ENCODE assay signal across 1 cellular context in genomic region chr12:56321027-56321426, GRCh38.
A peak's percentile ranks its signal among the peaks of the same experiment; 100 is the strongest.
TF ChIP-seq lines count a peak whose summit lies in the region.

No MANE protein-coding gene starts in this region.

TF ChIP-seq in K562, 482 proteins besides CTCF, POLR2A, EP300 and RAD21:
- TF ChIP-seq FOSL1 (tag; conservative IDR thresholded peaks at IDR 0.05), result peak; percentile 26; the same call in 1 of the 2 replicates
- TF ChIP-seq ZNF316 (IDR thresholded peaks at IDR 0.05), result 0 out of 2 replicates have a peak, but pooled peaks have one; percentile 4
- TF ChIP-seq ZNF384 (IDR thresholded peaks at IDR 0.05; ENCODE audit: low read depth, low read length), result peak; percentile 61
- 0 out of 2 replicates have a peak, but pooled peaks have one; percentile 27 for TF ChIP-seq CEBPG (CRISPR knock-in tag; IDR thresholded peaks at IDR 0.05)
- peak in 1 of 2 experiments; percentile 87; a peak in 2 of 4 replicates for TF ChIP-seq CEBPG (tag; conservative IDR thresholded peaks at IDR 0.05 in 1 of 2, IDR thresholded peaks at IDR 0.05 in 1 of 2)
- TF ChIP-seq ATF3 (IDR thresholded peaks at IDR 0.05), result peak; percentile 89
- no peak for TF ChIP-seq ATF3 (CRISPR knock-in tag; conservative IDR thresholded peaks at IDR 0.05)
- TF ChIP-seq CC2D1A (IDR thresholded peaks at IDR 0.05), result no peak
- TF ChIP-seq ZBTB17 (CRISPR knock-in tag; IDR thresholded peaks at IDR 0.05), result no peak
- no peak for TF ChIP-seq THRAP3 (IDR thresholded peaks at IDR 0.05; ENCODE audit: borderline replicate concordance)
- no peak for TF ChIP-seq POLR3G (IDR thresholded peaks at IDR 0.05; ENCODE audit: extremely low read depth, insufficient read length, insufficient replicate concordance)
